Comparison of ENCODE assay signal across 26 cellular contexts in the genomic region with DNA sequence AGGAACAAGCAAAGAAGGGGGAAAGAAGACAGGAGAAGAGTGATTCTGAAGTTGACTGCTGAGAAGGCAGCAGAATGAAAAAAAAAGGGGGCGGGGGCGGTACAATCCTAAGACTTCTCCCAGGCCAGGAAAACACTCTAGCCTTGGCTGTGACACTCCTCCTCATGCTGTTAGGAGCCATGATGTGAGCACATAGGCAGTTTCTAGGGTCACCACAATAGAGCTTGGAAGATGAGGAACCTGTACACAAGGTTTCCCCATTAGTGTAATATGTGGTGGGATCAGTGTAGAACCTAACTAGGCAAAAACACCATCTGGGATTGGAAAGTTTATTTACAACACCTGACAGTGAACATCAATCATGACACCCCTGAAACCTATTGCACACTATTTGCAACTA.
DNase-seq lines count a peak whose midpoint lies in the region; ATAC-seq and TF ChIP-seq lines count a peak whose summit lies in the region.
"Had no signal": no experiment of that assay in that cellular context is flagged by ENCODE, and none has a peak within 500 bp of the region (broad histone marks: within the 10 kb centered on the region; RNA-seq: fewer than 3 reads in every experiment).

No MANE protein-coding gene starts in this region.

- H3K27ac Mint-ChIP-seq in CD4-positive, CD25-positive, alpha-beta regulatory T cell: peak overlapping the region; percentile 25 to 85 (median 33)
- H3K27ac Mint-ChIP-seq in GM23338 (no peak overlapping the region), activated B cell treated with CpG ODN at 0.5 μM for 24 hours (peak overlapping the region; percentile 27), naive B cell (peak overlapping the region; percentile 79 to 96 (median 90))
- H3K27ac Mint-ChIP-seq: CD14-positive monocyte; dendritic cell treated with granulocyte-macrophage colony-stimulating factor and Interleukin-4, amounts not matched to agents 40 ng/mL and 50 ng/mL, for 4 days had no signal

- peaks cover 3% of the 10 kb centered on the region for H3K36me3 ChIP-seq in CD4-positive, CD25-positive, alpha-beta regulatory T cell (ENCODE audit: control insufficient read depth, insufficient read depth, low read length)
- H3K36me3 ChIP-seq in GM23338 (ENCODE audit: insufficient read depth): peaks cover 10% of the 10 kb centered on the region; the same call in 1 of the 2 replicates
- H3K36me3 ChIP-seq: esophagus squamous epithelium, heart left ventricle, left ventricle myocardium inferior had no signal

- H3K4me2 ChIP-seq in GM23338: 0 out of 2 replicates have a peak overlapping the region, but pooled peaks have one; percentile 33
- H3K4me2 ChIP-seq: SK-N-SH had no signal

- peaks cover 5 to 8% of the 10 kb centered on the region in 2 experiments for H3K9me3 ChIP-seq in CD4-positive, CD25-positive, alpha-beta regulatory T cell (ENCODE audit: control insufficient read depth in 2 of 2, low read length in 2 of 2)
- H3K9me3 ChIP-seq: body of pancreas, SK-N-SH had no signal

- H3K27me3 ChIP-seq in CD4-positive, CD25-positive, alpha-beta regulatory T cell (ENCODE audit: control insufficient read depth, insufficient read depth, low read length): no peaks in the 10 kb centered on the region
- H3K27me3 ChIP-seq in GM23338 (ENCODE audit: insufficient read depth) (no peaks in the 10 kb centered on the region), dorsolateral prefrontal cortex (no peaks in the 10 kb centered on the region)
- H3K27me3 ChIP-seq: body of pancreas, esophagus squamous epithelium, foreskin keratinocyte, heart left ventricle had no signal

- peaks cover 0 to 9% (median 6%) of the 10 kb centered on the region in 7 donors for H3K9me3 Mint-ChIP-seq in CD4-positive, CD25-positive, alpha-beta regulatory T cell
- H3K9me3 Mint-ChIP-seq in GM23338: peaks cover 16% of the 10 kb centered on the region
- H3K9me3 Mint-ChIP-seq in activated B cell treated with CpG ODN at 0.5 μM for 24 hours: peaks cover 6% of the 10 kb centered on the region
- H3K9me3 Mint-ChIP-seq in naive B cell: peaks cover 0 to 17% (median 9%) of the 10 kb centered on the region in 7 donors

- peak overlapping the region; percentile 37 to 56 (median 48) for H3K4me3 Mint-ChIP-seq in CD4-positive, CD25-positive, alpha-beta regulatory T cell
- H3K4me3 Mint-ChIP-seq in GM23338 (no peak overlapping the region), activated B cell treated with CpG ODN at 0.5 μM for 24 hours (no peak overlapping the region), naive B cell (peak overlapping the region; percentile 8 to 84 (median 74))
- H3K4me3 Mint-ChIP-seq: CD14-positive monocyte; central memory CD8-positive, alpha-beta T cell; dendritic cell treated with granulocyte-macrophage colony-stimulating factor and Interleukin-4, amounts not matched to agents 40 ng/mL and 50 ng/mL, for 4 days had no signal

- H3F3A ChIP-seq in GM23338 (replicated peaks; ENCODE audit: low read depth): no peaks in the 10 kb centered on the region; the same call in 1 of the 2 replicates

- peaks cover 71% of the 10 kb centered on the region for H4K20me1 ChIP-seq in GM23338 (replicated peaks; ENCODE audit: insufficient read depth)

- peaks cover 73% of the 10 kb centered on the region for H3K4me1 ChIP-seq in CD4-positive, CD25-positive, alpha-beta regulatory T cell (ENCODE audit: control insufficient read depth, insufficient read depth, low read length, poor library complexity, severe bottlenecking)
- peaks cover 64% of the 10 kb centered on the region for H3K4me1 ChIP-seq in GM23338 (ENCODE audit: insufficient read depth)

- peaks cover 63 to 95% (median 81%) of the 10 kb centered on the region in 4 donors for H3K4me1 Mint-ChIP-seq in CD4-positive, CD25-positive, alpha-beta regulatory T cell
- H3K4me1 Mint-ChIP-seq in GM23338 (peaks cover 73% of the 10 kb centered on the region), activated B cell treated with CpG ODN at 0.5 μM for 24 hours (peaks cover 92% of the 10 kb centered on the region), naive B cell (peaks cover 86 to 96% (median 95%) of the 10 kb centered on the region in 3 donors)

- DNase-seq in CD4-positive, CD25-positive, alpha-beta regulatory T cell: no peak
- DNase-seq in GM23338 (ENCODE audit: low spot score) (no peak), activated B cell treated with CpG ODN at 0.5 μM for 24 hours (no peak), naive B cell (no peak), dorsolateral prefrontal cortex (no peak), UCSD-AML1 (lab: John Stamatoyannopoulos, UW; ENCODE audit: unreplicated experiment) (no peak)
- no peak for DNase-seq in activated CD4-positive, alpha-beta T cell treated with anti-CD3 and anti-CD28 coated beads, Interleukin-2, amount 50 U/mL, for 4 hours
- DNase-seq: activated gamma-delta T cell treated with Interleukin-2 at 50 U/mL for 16 hours; activated T-cell treated with anti-CD3 and anti-CD28 coated beads, Interleukin-2, amount 50 U/mL, for 1 hour; body of pancreas; esophagus squamous epithelium; foreskin keratinocyte; heart left ventricle; left ventricle myocardium inferior; NCI-H1092 treated with DMSO at 0.1 percent for 48 hours; NCI-H1930; NCI-H69; nucleus accumbens; SK-N-SH; stimulated activated CD4-positive, alpha-beta T cell treated with anti-CD3 and anti-CD28 coated beads, Interleukin-4, amount 100 ng/mL, for 1 hour had no signal

- no peak overlapping the region for H3K27ac ChIP-seq in CD4-positive, CD25-positive, alpha-beta regulatory T cell (ENCODE audit: insufficient read depth, low read length, poor library complexity, severe bottlenecking)
- H3K27ac ChIP-seq in GM23338 (ENCODE audit: low read depth) (no peak overlapping the region), dorsolateral prefrontal cortex (no peak overlapping the region)
- H3K27ac ChIP-seq: body of pancreas, esophagus squamous epithelium, foreskin keratinocyte, heart left ventricle, left ventricle myocardium inferior had no signal

- no peak for TF ChIP-seq CTCF in GM23338 (conservative IDR thresholded peaks at IDR 0.05; ENCODE audit: low read depth in 2 of 2)
- no peak for TF ChIP-seq CTCF in activated B cell treated with CpG ODN at 0.5 μM for 24 hours (IDR thresholded peaks at IDR 0.05)
- TF ChIP-seq CTCF in dorsolateral prefrontal cortex (IDR thresholded peaks at IDR 0.05 in 54 of 56, conservative IDR thresholded peaks at IDR 0.05 in 2 of 56; ENCODE audit: low read depth in 1 of 56, partially characterized antibody in 56 of 56): no peak

- POLR2A ChIA-PET in activated B cell treated with CpG ODN at 0.5 μM for 24 hours (lab: Charles Lee): interaction anchor here (1.7 kb wide), 1 partner anchor 11 kb away, joined by 3 read pairs; no protein-coding TSS in a partner anchor

- H2AFZ ChIP-seq in GM23338: no peak overlapping the region

- peaks cover 5% of the 10 kb centered on the region for H3K27me3 Mint-ChIP-seq in CD4-positive, CD25-positive, alpha-beta regulatory T cell
- H3K27me3 Mint-ChIP-seq in GM23338 (ENCODE audit: insufficient read depth, low read depth, poor library complexity) (peaks cover 9% of the 10 kb centered on the region), activated B cell treated with CpG ODN at 0.5 μM for 24 hours (no peaks in the 10 kb centered on the region), naive B cell (no peaks in the 10 kb centered on the region)
- H3K27me3 Mint-ChIP-seq: central memory CD8-positive, alpha-beta T cell; dendritic cell treated with granulocyte-macrophage colony-stimulating factor and Interleukin-4, amounts not matched to agents 40 ng/mL and 50 ng/mL, for 4 days had no signal

- peaks cover 99% of the 10 kb centered on the region for H3K79me2 ChIP-seq in GM23338 (replicated peaks; ENCODE audit: insufficient read depth)

- H3K9me2 ChIP-seq in GM23338 (ENCODE audit: insufficient read depth): peaks cover 7% of the 10 kb centered on the region; the same call in 1 of the 2 replicates
- H3K9me2 ChIP-seq: SK-N-SH had no signal

- no peak for ATAC-seq in CD4-positive, CD25-positive, alpha-beta regulatory T cell (ENCODE audit: low read depth in 2 of 2)
- ATAC-seq in GM23338 (peak; percentile 32; the same call in 2 of the 3 replicates), activated B cell treated with CpG ODN at 0.5 μM for 24 hours (ENCODE audit: low read depth) (no peak), naive B cell (ENCODE audit: low read depth in 2 of 2) (no peak), GM19324 (IDR thresholded peaks at IDR 0.05; ENCODE audit: low FRiP score, unreplicated experiment) (no peak)
- ATAC-seq: body of pancreas, foreskin keratinocyte, heart left ventricle, K562, Right ventricle myocardium inferior had no signal

- peaks cover 25% of the 10 kb centered on the region for H3K36me3 Mint-ChIP-seq in CD4-positive, CD25-positive, alpha-beta regulatory T cell
- peaks cover 22% of the 10 kb centered on the region for H3K36me3 Mint-ChIP-seq in GM23338 (ENCODE audit: low read depth)
- H3K36me3 Mint-ChIP-seq in activated B cell treated with CpG ODN at 0.5 μM for 24 hours (ENCODE audit: low read depth): peaks cover 9% of the 10 kb centered on the region
- H3K36me3 Mint-ChIP-seq in naive B cell: peaks cover 14 to 16% of the 10 kb centered on the region in 2 donors

- intact Hi-C loops in activated B cell treated with CpG ODN at 0.5 μM for 24 hours (cut with micrococcal nuclease): loop anchor here (1.0 kb wide), 1 partner anchor 8 kb away; no protein-coding TSS in a partner anchor
- intact Hi-C loops in dorsolateral prefrontal cortex (cut with DNase I): no loop called here

- CTCF ChIA-PET in activated B cell treated with CpG ODN at 0.5 μM for 24 hours (lab: Charles Lee): no interaction called here

- H3K4me3 ChIP-seq in CD4-positive, CD25-positive, alpha-beta regulatory T cell (ENCODE audit: low read depth, low read length): peak overlapping the region; percentile 10
- no peak overlapping the region for H3K4me3 ChIP-seq in GM23338
- H3K4me3 ChIP-seq in dorsolateral prefrontal cortex: no peak overlapping the region
- H3K4me3 ChIP-seq: body of pancreas, esophagus squamous epithelium, heart left ventricle, K562, left ventricle myocardium inferior had no signal

TF ChIP-seq in GM23338, 12 proteins besides CTCF, POLR2A, EP300 and RAD21 (continues in another document):
- TF ChIP-seq STAT1 (IDR thresholded peaks at IDR 0.05; ENCODE audit: unreplicated experiment): no peak
- no peak for TF ChIP-seq EZH2 (IDR thresholded peaks at IDR 0.05; ENCODE audit: low read depth, unreplicated experiment)

Comparison
In these comparisons a context has a peak if more than half of its experiments do, and no peak if none do; other contexts are left out.
1. H3K4me3 Mint-ChIP-seq: peak in CD4-positive, CD25-positive, alpha-beta regulatory T cell (4 of 4) and naive B cell (8 of 8); none in GM23338 (single experiment) and activated B cell treated with CpG ODN at 0.5 μM for 24 hours (single experiment).